13 cellular contexts compared by ENCODE assay signal in the genomic region with DNA sequence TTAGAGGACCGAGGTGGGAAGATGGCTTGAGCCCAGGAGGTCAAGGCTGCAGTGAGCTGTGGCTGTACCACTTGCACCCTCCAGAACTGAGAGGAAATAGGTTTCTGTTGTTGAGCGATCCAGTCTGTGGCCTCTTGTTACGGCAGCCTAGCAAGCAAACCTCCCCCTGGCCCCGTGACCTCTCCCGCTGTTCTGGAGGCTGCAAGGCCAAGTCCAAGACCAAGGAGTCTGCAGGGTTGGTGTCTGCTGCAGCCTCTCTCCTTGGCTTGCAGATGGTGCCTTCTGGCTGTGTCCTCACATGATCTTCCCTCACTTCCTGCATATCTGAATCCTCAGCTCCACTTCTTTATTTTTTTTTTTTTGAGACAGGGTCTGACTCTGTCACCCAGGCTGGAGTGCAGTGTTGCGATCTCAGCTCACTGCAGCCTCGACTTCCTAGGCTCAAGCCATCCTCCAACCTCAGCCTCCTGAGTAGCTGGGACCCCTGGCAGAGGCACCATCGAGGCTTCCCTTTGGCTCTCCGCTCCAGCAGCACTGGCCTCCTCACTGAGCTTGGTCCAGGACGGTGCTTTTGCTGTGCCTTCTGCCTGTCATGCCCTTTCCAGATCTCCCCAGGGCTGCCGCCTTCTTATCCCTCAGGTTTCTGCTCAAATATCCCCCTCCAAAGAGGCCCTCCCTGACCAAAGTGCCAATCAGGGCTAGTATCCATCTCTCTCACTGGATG. TPM values are rescaled to one million over a fixed set of nuclear protein-coding genes. Genes with fewer than 3 reads are reported as not detected.
DNase-seq lines count a peak whose midpoint lies in the region; ATAC-seq, FAIRE-seq and TF ChIP-seq lines count a peak whose summit lies in the region.
"Had no signal": no experiment of that assay in that cellular context is flagged by ENCODE, and none has a peak within 500 bp of the region (broad histone marks: within the 10 kb centered on the region; RNA-seq: fewer than 3 reads in every experiment).

No MANE protein-coding gene starts in this region.

- H3K9ac ChIP-seq in endothelial cell of umbilical vein (replicated peaks; ENCODE audit: extremely low read depth, insufficient read depth, low read length) (no peak overlapping the region), PC-3 (ENCODE audit: low read length) (no peak overlapping the region)
- H3K9ac ChIP-seq: KMS-11 had no signal

- H3K4me3 ChIP-seq in endothelial cell of umbilical vein (replicated peaks in 1 of 3; ENCODE audit: insufficient read depth in 1 of 3, low read depth in 1 of 3, low read length in 3 of 3), result no peak overlapping the region
- no peak overlapping the region for H3K4me3 ChIP-seq in muscle layer of duodenum (ENCODE audit: low read depth in 1 of 2, low read length in 2 of 2)
- H3K4me3 ChIP-seq in PC-3 (ENCODE audit: low read length), result no peak overlapping the region

- intact Hi-C loops in endothelial cell of umbilical vein (cut with micrococcal nuclease), result loop anchor here (1.0 to 10.0 kb wide), 3 partner anchors 184 to 470 kb away; partner anchors contain the start of gene IFT122
- intact Hi-C loops in PC-3 (cut with micrococcal nuclease), result loop anchor here (10.0 kb wide), 1 partner anchor 380 kb away; no protein-coding TSS in a partner anchor

- CTCF ChIA-PET in endothelial cell of umbilical vein (lab: Charles Lee) (interaction anchor here (0.6 to 3.5 kb wide), 6 partner anchors 16 to 1334 kb away, joined by 3 to 10 read pairs (median 4); no protein-coding TSS in a partner anchor), PC-3 (lab: Charles Lee) (no interaction called here)

- no peak for TF ChIP-seq POLR2A in endothelial cell of umbilical vein (IDR thresholded peaks at IDR 0.05; ENCODE audit: low read depth, low read length)

- no peaks in the 10 kb centered on the region for H3K9me3 ChIP-seq in endothelial cell of umbilical vein (replicated peaks; ENCODE audit: control insufficient read depth, insufficient read depth, low read length)
- H3K9me3 ChIP-seq in muscle layer of duodenum (ENCODE audit: control insufficient read depth in 1 of 2, low read length in 2 of 2), result no peaks in the 10 kb centered on the region
- H3K9me3 ChIP-seq in PC-3 (ENCODE audit: low read length), result no peaks in the 10 kb centered on the region

- dilution Hi-C loops in endothelial cell of umbilical vein (cut with MboI; ENCODE audit: extremely low pct_ligation_motif_present, low sequenced_read_pairs), result no loop called here

- H3F3A ChIP-seq in PC-3 (ENCODE audit: low read length, unreplicated experiment), result no peaks in the 10 kb centered on the region

- FAIRE-seq in endothelial cell of umbilical vein (lab: Jason Lieb, UNC) (peak; percentile 4), urothelium cell line (lab: Jason Lieb, UNC) (no peak)

- POLR2A ChIA-PET in endothelial cell of umbilical vein (lab: Charles Lee), result no interaction called here
- POLR2A ChIA-PET in PC-3 (lab: Charles Lee; ENCODE audit: unreplicated experiment), result no interaction called here

- DNase-seq in AG08396 (ENCODE audit: low spot score), result peak; percentile 2
- DNase-seq in M059J (ENCODE audit: low read depth), result peak; percentile 33
- peak; percentile 26 for DNase-seq in endothelial cell of umbilical vein (ENCODE audit: low read depth, low spot score)
- no peak for DNase-seq in NCI-H1436 (lab: John Stamatoyannopoulos, UW)
- DNase-seq in SHP77 (lab: John Stamatoyannopoulos, UW), result no peak
- DNase-seq in urothelium cell line (ENCODE audit: low spot score), result no peak
- DNase-seq in PC-3, result no peak
- DNase-seq: activated CD4-positive, alpha-beta T cell treated with anti-CD3 and anti-CD28 coated beads, Interleukin-2, amount 10 ng/mL, durations not matched to agents 24 days and 14 days; activated naive CD8-positive, alpha-beta T cell treated with anti-CD3 and anti-CD28 coated beads, Interleukin-2, amount 10 ng/mL, durations not matched to agents 7 days and 5 days; CD4-positive, alpha-beta T cell; stimulated activated naive CD4-positive, alpha-beta T cell had no signal

- no peak overlapping the region for H2AFZ ChIP-seq in endothelial cell of umbilical vein (ENCODE audit: low read depth, low read length)
- H2AFZ ChIP-seq in PC-3 (ENCODE audit: low read length), result no peak overlapping the region

- no peaks in the 10 kb centered on the region for H3K36me3 ChIP-seq in endothelial cell of umbilical vein (ENCODE audit: control insufficient read depth in 2 of 2, extremely low read depth in 1 of 2, insufficient read depth in 2 of 2, low read length in 2 of 2)
- peaks cover 0 to 11% of the 10 kb centered on the region in 2 donors for H3K36me3 ChIP-seq in muscle layer of duodenum (ENCODE audit: control insufficient read depth in 1 of 2, insufficient read depth in 2 of 2, low read length in 2 of 2)
- no peaks in the 10 kb centered on the region for H3K36me3 ChIP-seq in PC-3 (ENCODE audit: low read depth, low read length)

- no peaks in the 10 kb centered on the region for H4K20me1 ChIP-seq in endothelial cell of umbilical vein (replicated peaks; ENCODE audit: control insufficient read depth, extremely low read depth, insufficient read depth, low read length)
- H4K20me1 ChIP-seq in PC-3 (ENCODE audit: low read length), result no peaks in the 10 kb centered on the region

- no peaks in the 10 kb centered on the region for H3K9me2 ChIP-seq in PC-3 (replicated peaks; ENCODE audit: low read length)

- no peaks in the 10 kb centered on the region for H3K27me3 ChIP-seq in endothelial cell of umbilical vein (ENCODE audit: control insufficient read depth in 2 of 2, insufficient read depth in 2 of 2, low read length in 2 of 2)
- no peaks in the 10 kb centered on the region for H3K27me3 ChIP-seq in muscle layer of duodenum (ENCODE audit: low read depth, low read length)
- H3K27me3 ChIP-seq in PC-3 (ENCODE audit: low read length), result no peaks in the 10 kb centered on the region

- H3K9me1 ChIP-seq in endothelial cell of umbilical vein (replicated peaks; ENCODE audit: control insufficient read depth, extremely low read depth, insufficient read depth, low read length), result no peaks in the 10 kb centered on the region

- H3K4me2 ChIP-seq in endothelial cell of umbilical vein (ENCODE audit: insufficient read depth, low read length) (no peak overlapping the region), PC-3 (ENCODE audit: low read length) (no peak overlapping the region)
- H3K4me2 ChIP-seq: KMS-11 had no signal

- H3K27ac ChIP-seq in endothelial cell of umbilical vein (ENCODE audit: insufficient read depth, low read depth, low read length) (peak overlapping the region; percentile 96), muscle layer of duodenum (ENCODE audit: low read length) (peak overlapping the region; percentile 54), PC-3 (ENCODE audit: low read length) (no peak overlapping the region)
- H3K27ac ChIP-seq: KMS-11 had no signal

- no TSS peak for BruUV-seq in endothelial cell of umbilical vein (replicated peaks; lab: Mats Ljungman, UMichigan)
- BruUV-seq in PC-3 (replicated peaks; lab: Mats Ljungman, UMichigan), result no TSS peak

- no peak for TF ChIP-seq CTCF in endothelial cell of umbilical vein (IDR thresholded peaks at IDR 0.05; ENCODE audit: extremely low read depth in 1 of 2, insufficient read depth in 1 of 2, low read depth in 1 of 2, low read length in 2 of 2)
- no peak for TF ChIP-seq CTCF in PC-3 (conservative IDR thresholded peaks at IDR 0.05; ENCODE audit: low read depth, low read length)

- H3K4me1 ChIP-seq in endothelial cell of umbilical vein (ENCODE audit: control insufficient read depth, extremely low read depth, insufficient read depth, low read length) (peaks cover 76% of the 10 kb centered on the region), muscle layer of duodenum (ENCODE audit: control insufficient read depth in 1 of 2, insufficient read depth in 2 of 2, low read length in 2 of 2) (peaks cover 14 to 39% of the 10 kb centered on the region in 2 donors), PC-3 (ENCODE audit: insufficient read depth, low read length) (peaks cover 16% of the 10 kb centered on the region)

- ATAC-seq in PC-3, result no peak

- H3K79me2 ChIP-seq in endothelial cell of umbilical vein (ENCODE audit: control insufficient read depth, insufficient read depth, low read length), result no peaks in the 10 kb centered on the region
- no peaks in the 10 kb centered on the region for H3K79me2 ChIP-seq in PC-3 (ENCODE audit: low read length)

TF ChIP-seq in endothelial cell of umbilical vein, 7 proteins besides CTCF, POLR2A, EP300 and RAD21:
- no peak for TF ChIP-seq EZH2 (IDR thresholded peaks at IDR 0.05; ENCODE audit: borderline replicate concordance, low read depth, low read length, severe bottlenecking)
- TF ChIP-seq, protein P1, sequence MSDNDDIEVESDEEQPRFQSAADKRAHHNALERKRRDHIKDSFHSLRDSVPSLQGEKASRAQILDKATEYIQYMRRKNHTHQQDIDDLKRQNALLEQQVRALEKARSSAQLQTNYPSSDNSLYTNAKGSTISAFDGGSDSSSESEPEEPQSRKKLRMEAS (IDR thresholded peaks at IDR 0.05; ENCODE audit: insufficient read depth, insufficient read length), result no peak
- no peak for TF ChIP-seq MYC (IDR thresholded peaks at IDR 0.05; ENCODE audit: low read depth, low read length)

RNA-seq across cellular contexts. Expression of gene PLXND1, which starts 18.0 kb away (rescaled TPM):
- total RNA-seq in M059J (2014; rRNA removed; shearing (Covaris generic)), result 76.9 and 126 TPM in 2 replicates
- 834 and 860 TPM in 2 replicates for total RNA-seq in endothelial cell of umbilical vein
- polyA plus RNA-seq in endothelial cell of umbilical vein, result 300 and 332 TPM in 2 replicates
- 436 and 495 TPM in 2 replicates for polyA plus RNA-seq in endothelial cell of umbilical vein (2011; cell fraction: cytosol; rRNA removed)
- polyA plus RNA-seq in endothelial cell of umbilical vein (2011; cell fraction: nucleus; rRNA removed), result 1,145 and 1,490 TPM in 2 replicates
- 463 and 559 TPM in 2 replicates for polyA plus RNA-seq in endothelial cell of umbilical vein (2012)
- 583 and 647 TPM in 2 replicates for polyA minus RNA-seq in endothelial cell of umbilical vein
- 21.9 TPM for polyA minus RNA-seq in endothelial cell of umbilical vein (2011; cell fraction: cytosol; rRNA and poly(A)+ RNA removed)
- polyA minus RNA-seq in endothelial cell of umbilical vein (2011; cell fraction: nucleus; rRNA and poly(A)+ RNA removed), result 454 and 479 TPM in 2 replicates
- total RNA-seq in PC-3 (2014; rRNA removed), result 19.2 and 21.8 TPM in 2 replicates

Comparison
In these comparisons a context has a peak if more than half of its experiments do, and no peak if none do; other contexts are left out.
1. DNase-seq: peak in AG08396 (single experiment), M059J (single experiment) and endothelial cell of umbilical vein (single experiment); none in NCI-H1436 (single experiment), SHP77 (0 of 2), urothelium cell line (single experiment) and PC-3 (single experiment).